In genomic region chr15:92365816-92366215, GRCh38 we compare ENCODE assay signal across 21 cellular contexts. TPM values are rescaled to one million over a fixed set of nuclear protein-coding genes. Genes with fewer than 3 reads are reported as not detected.
"Had no signal": no experiment of that assay in that cellular context is flagged by ENCODE, and none has a peak within 500 bp of the region (broad histone marks: within the 10 kb centered on the region; RNA-seq: fewer than 3 reads in every experiment).

No MANE protein-coding gene starts in this region.

- H3K4me3 ChIP-seq: body of pancreas, PC-9 had no signal

- DNase-seq: activated CD4-positive, alpha-beta memory T cell treated with anti-CD3 and anti-CD28 coated beads, Interleukin-2, amount 10 ng/mL, durations not matched to agents 7 days and 5 days; activated CD4-positive, alpha-beta T cell treated with anti-CD3 and anti-CD28 coated beads, Interleukin-2, amount 50 U/mL, for 1 hour; activated CD4-positive, CD25-positive, alpha-beta regulatory T cell; activated gamma-delta T cell treated with Interleukin-2 at 50 U/mL for 16 hours; activated naive CD4-positive, alpha-beta T cell treated with anti-CD3 and anti-CD28 coated beads, Interleukin-2, amount 10 ng/mL, durations not matched to agents 7 days and 5 days; activated naive CD8-positive, alpha-beta T cell treated with anti-CD3 and anti-CD28 coated beads for 36 hours; activated T-cell treated with anti-CD3 and anti-CD28 coated beads for 4 hours; activated T-cell treated with anti-CD3 and anti-CD28 coated beads, Interleukin-2, amount 50 U/mL, for 72 hours; body of pancreas; Kasumi-1; NCI-H1048; NCI-H146; NCI-H187 treated with DMSO at 0.1 percent for 48 hours; NCI-H2081 treated with DMSO at 0.1 percent for 48 hours; NCI-H524; SIG-M5; T-helper 17 cell; T-helper 9 cell had no signal

- H3K27ac ChIP-seq: body of pancreas, PC-9 had no signal

- H3K4me1 Mint-ChIP-seq: activated CD4-positive, alpha-beta memory T cell treated with anti-CD3 and anti-CD28 coated beads, Interleukin-2, amount 10 ng/mL, durations not matched to agents 7 days and 5 days; activated naive CD4-positive, alpha-beta T cell treated with anti-CD3 and anti-CD28 coated beads, Interleukin-2, amount 10 ng/mL, durations not matched to agents 7 days and 5 days; activated naive CD8-positive, alpha-beta T cell treated with anti-CD3 and anti-CD28 coated beads for 36 hours; T-helper 17 cell had no signal

- H3K4me1 ChIP-seq: body of pancreas had no signal

- H3K9me3 ChIP-seq: body of pancreas had no signal

- H3K36me3 Mint-ChIP-seq: activated naive CD4-positive, alpha-beta T cell treated with anti-CD3 and anti-CD28 coated beads, Interleukin-2, amount 10 ng/mL, durations not matched to agents 7 days and 5 days; activated naive CD8-positive, alpha-beta T cell treated with anti-CD3 and anti-CD28 coated beads for 36 hours had no signal

- ATAC-seq: activated T-cell treated with anti-CD3 and anti-CD28 coated beads, Interleukin-2, amount 50 U/mL, for 72 hours; body of pancreas; T-helper 17 cell had no signal

- H3K27ac Mint-ChIP-seq: activated CD4-positive, alpha-beta memory T cell treated with anti-CD3 and anti-CD28 coated beads, Interleukin-2, amount 10 ng/mL, durations not matched to agents 7 days and 5 days; activated naive CD4-positive, alpha-beta T cell treated with anti-CD3 and anti-CD28 coated beads, Interleukin-2, amount 10 ng/mL, durations not matched to agents 7 days and 5 days; activated naive CD8-positive, alpha-beta T cell treated with anti-CD3 and anti-CD28 coated beads for 36 hours; activated T-cell treated with anti-CD3 and anti-CD28 coated beads, Interleukin-2, amount 50 U/mL, for 72 hours; activated T-helper 2 cell treated with anti-CD3 and anti-CD28 coated beads, Interferon-gamma antibody, Interleukin-2, Interleukin-4, amounts not matched to agents 10 μg/mL and 5 μg/mL and 100 μg/mL, durations not matched to agents 14 hours and 24 hours and 36 hours; T-helper 17 cell had no signal

- H3K27me3 ChIP-seq: body of pancreas had no signal

- H3K4me3 Mint-ChIP-seq: activated CD4-positive, alpha-beta memory T cell treated with anti-CD3 and anti-CD28 coated beads, Interleukin-2, amount 10 ng/mL, durations not matched to agents 7 days and 5 days; activated naive CD4-positive, alpha-beta T cell treated with anti-CD3 and anti-CD28 coated beads, Interleukin-2, amount 10 ng/mL, durations not matched to agents 7 days and 5 days; activated naive CD8-positive, alpha-beta T cell treated with anti-CD3 and anti-CD28 coated beads for 36 hours; activated T-cell treated with anti-CD3 and anti-CD28 coated beads, Interleukin-2, amount 50 U/mL, for 72 hours; T-helper 17 cell had no signal

- H3K9me3 Mint-ChIP-seq: activated CD4-positive, alpha-beta memory T cell treated with anti-CD3 and anti-CD28 coated beads, Interleukin-2, amount 10 ng/mL, durations not matched to agents 7 days and 5 days; activated naive CD4-positive, alpha-beta T cell treated with anti-CD3 and anti-CD28 coated beads, Interleukin-2, amount 10 ng/mL, durations not matched to agents 7 days and 5 days; activated naive CD8-positive, alpha-beta T cell treated with anti-CD3 and anti-CD28 coated beads for 36 hours; activated T-helper 2 cell treated with anti-CD3 and anti-CD28 coated beads, Interferon-gamma antibody, Interleukin-2, Interleukin-4, amounts not matched to agents 10 μg/mL and 5 μg/mL and 100 μg/mL, durations not matched to agents 14 hours and 24 hours and 36 hours had no signal

RNA-seq across cellular contexts. Expression of gene ST8SIA2, which starts 27.9 kb away (rescaled TPM):
- total RNA-seq: activated CD4-positive, alpha-beta memory T cell treated with anti-CD3 and anti-CD28 coated beads, Interleukin-2, amount 10 ng/mL, durations not matched to agents 7 days and 5 days; activated CD8-positive, alpha-beta memory T cell treated with anti-CD3 and anti-CD28 coated beads for 36 hours; activated naive CD8-positive, alpha-beta T cell treated with anti-CD3 and anti-CD28 coated beads for 36 hours; activated T-cell treated with anti-CD3 and anti-CD28 coated beads, Interleukin-2, amount 50 U/mL, for 72 hours; activated T-helper 2 cell treated with anti-CD3 and anti-CD28 coated beads, Interferon-gamma antibody, Interleukin-2, Interleukin-4, amounts not matched to agents 10 μg/mL and 5 μg/mL and 100 μg/mL, durations not matched to agents 14 hours and 24 hours and 36 hours; body of pancreas; PC-9; T-helper 17 cell had no signal
